Comparison of ENCODE assay signal across 8 cellular contexts in the genomic region with DNA sequence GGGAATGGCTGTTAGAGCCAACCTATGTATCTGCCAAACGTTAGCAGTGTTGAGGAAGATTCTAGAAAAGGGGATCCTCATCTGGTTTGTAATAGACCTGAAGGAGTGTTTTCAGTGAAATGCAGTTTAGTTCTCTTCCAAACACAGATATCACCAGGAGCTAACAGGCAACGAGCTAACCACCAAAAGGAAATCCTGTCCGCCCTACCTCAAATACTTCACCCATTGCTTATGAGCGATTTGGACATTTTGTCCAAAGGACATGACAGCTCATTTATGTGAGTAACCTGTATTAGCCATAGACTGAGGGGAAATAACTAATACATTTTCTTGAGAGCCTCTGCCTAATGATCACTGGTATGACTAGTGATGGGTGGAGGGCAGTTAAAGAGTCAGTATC. TPM values are rescaled to one million over a fixed set of nuclear protein-coding genes. Genes with fewer than 3 reads are reported as not detected.
DNase-seq lines count a peak whose midpoint lies in the region; TF ChIP-seq lines count a peak whose summit lies in the region.

No MANE protein-coding gene starts in this region.

- peak overlapping the region; percentile 88 for H3K4me2 ChIP-seq in KMS-11

- H3K4me1 ChIP-seq in KMS-11 (ENCODE audit: low read depth, poor library complexity, severe bottlenecking), result peaks cover 22% of the 10 kb centered on the region

- TSS peak; percentile 88 for BruUV-seq in MCF 10A (replicated peaks; lab: Mats Ljungman, UMichigan)

- no peaks in the 10 kb centered on the region for H3K27me3 ChIP-seq in KMS-11 (ENCODE audit: insufficient read depth, low read depth)

- H2AFZ ChIP-seq in KMS-11 (ENCODE audit: low read depth), result peak overlapping the region; percentile 53; the same call in 1 of the 2 replicates

- CTCF ChIA-PET in MCF 10A (lab: Yijun Ruan, JAX), result interaction anchor here (0.8 to 4.1 kb wide), 9 partner anchors 9 to 106 kb away, joined by 3 to 20 read pairs (median 5); no protein-coding TSS in a partner anchor

- H3K27ac Mint-ChIP-seq in MCF 10A (ENCODE audit: low read depth, unreplicated experiment), result peak overlapping the region; percentile 92

- intact Hi-C loops in MCF 10A (cut with micrococcal nuclease), result loop anchor here (1.0 kb wide), 1 partner anchor 11 kb away; no protein-coding TSS in a partner anchor

- peak; percentile 35 for DNase-seq in CD1c-positive myeloid dendritic cell (ENCODE audit: extremely low spot score)
- DNase-seq in MCF 10A (ENCODE audit: unreplicated experiment), result peak; percentile 64
- DNase-seq in midbrain (lab: John Stamatoyannopoulos, UW), result peak; percentile 35
- no peak for DNase-seq in NCI-H2171 treated with DMSO at 0.1 percent for 48 hours (lab: John Stamatoyannopoulos, UW)
- DNase-seq in SK-N-DZ (ENCODE audit: low spot score), result no peak
- DNase-seq in SHP77 treated with DMSO at 0.1 percent for 48 hours (lab: John Stamatoyannopoulos, UW), result no peak
- no peak for DNase-seq in stimulated activated CD4-positive, alpha-beta T cell treated with anti-CD3 and anti-CD28 coated beads, Interleukin-4, amount 100 ng/mL, for 24 hours

- H3K4me3 ChIP-seq in KMS-11 (IDR thresholded peaks at IDR 0.05; ENCODE audit: insufficient read depth, low read depth, low read length), result no peak overlapping the region

- H3K9me3 Mint-ChIP-seq in MCF 10A (ENCODE audit: unreplicated experiment), result no peaks in the 10 kb centered on the region

- no peak overlapping the region for H3K9ac ChIP-seq in KMS-11

- H3K79me2 ChIP-seq in KMS-11 (ENCODE audit: insufficient read depth, low read depth), result no peaks in the 10 kb centered on the region

- peak overlapping the region; percentile 14; the same call in 1 of the 2 replicates for H3K27ac ChIP-seq in KMS-11

- no peaks in the 10 kb centered on the region for H3K27me3 Mint-ChIP-seq in MCF 10A (ENCODE audit: insufficient read depth, unreplicated experiment)

- H3K36me3 Mint-ChIP-seq in MCF 10A (ENCODE audit: insufficient read depth, unreplicated experiment), result peaks cover 53% of the 10 kb centered on the region

- H3K4me1 Mint-ChIP-seq in MCF 10A (ENCODE audit: insufficient read depth, unreplicated experiment), result peaks cover 42% of the 10 kb centered on the region

- no peak for TF ChIP-seq CTCF in KMS-11 (conservative IDR thresholded peaks at IDR 0.05; ENCODE audit: low read depth, low read length)
- TF ChIP-seq CTCF in MCF 10A (IDR thresholded peaks at IDR 0.05; ENCODE audit: unreplicated experiment), result no peak

- POLR2A ChIA-PET in MCF 10A (lab: Yijun Ruan, JAX), result interaction anchor here (0.6 to 8.9 kb wide), 22 partner anchors 8 to 1575 kb away, joined by 3 to 124 read pairs (median 4); a partner anchor contains a TSS

- H4K20me1 ChIP-seq in KMS-11 (ENCODE audit: insufficient read depth), result no peaks in the 10 kb centered on the region

- peak overlapping the region; percentile 79 for H3K4me3 Mint-ChIP-seq in MCF 10A (ENCODE audit: unreplicated experiment)

- no peaks in the 10 kb centered on the region for H3K36me3 ChIP-seq in KMS-11 (ENCODE audit: insufficient read depth)

RNA-seq across cellular contexts. Expression of a gene that starts 0.7 kb away (rescaled TPM):
- 2.8 and 2.9 TPM in 2 replicates for total RNA-seq in MCF 10A (2022)
- not detected in 2 replicates for polyA plus RNA-seq in SK-N-DZ (2014; cell fraction: cytosol; rRNA removed)
- not detected in 2 replicates for polyA plus RNA-seq in SK-N-DZ (2014; cell fraction: nucleus; rRNA removed)

RNA-seq across cellular contexts. Expression of a gene that starts 34.9 kb away (rescaled TPM):
- 597 and 618 TPM in 2 replicates for total RNA-seq in MCF 10A (2022)
- polyA plus RNA-seq in SK-N-DZ (2014; cell fraction: cytosol; rRNA removed), result 64.3 and 72.3 TPM in 2 replicates
- polyA plus RNA-seq in SK-N-DZ (2014; cell fraction: nucleus; rRNA removed), result 30.6 and 41.2 TPM in 2 replicates

Comparison
In these comparisons a context has a peak if more than half of its experiments do, and no peak if none do; other contexts are left out.
1. DNase-seq: peak in CD1c-positive myeloid dendritic cell (single experiment), MCF 10A (single experiment) and midbrain (single experiment); none in NCI-H2171 treated with DMSO at 0.1 percent for 48 hours (single experiment), SK-N-DZ (single experiment), SHP77 treated with DMSO at 0.1 percent for 48 hours (single experiment) and stimulated activated CD4-positive, alpha-beta T cell treated with anti-CD3 and anti-CD28 coated beads, Interleukin-4, amount 100 ng/mL, for 24 hours (single experiment).